In genomic region chr2:17976871-17977746, GRCh38 we compare ENCODE assay signal across 1 cellular context.
TF ChIP-seq lines count a peak whose summit lies in the region.

No MANE protein-coding gene starts in this region.

TF ChIP-seq in HEK293T, 16 proteins besides CTCF, POLR2A, EP300 and RAD21 (continued from another document):
- TF ChIP-seq L3MBTL2 (conservative IDR thresholded peaks at IDR 0.05) (no peak), FOXK2 (IDR thresholded peaks at IDR 0.05) (no peak), ZNF384 (IDR thresholded peaks at IDR 0.05) (no peak)
